Comparison of ENCODE assay signal across 1 cellular context in genomic region chr17:55584055-55584685, GRCh38.
TF ChIP-seq lines count a peak whose summit lies in the region.

No MANE protein-coding gene starts in this region.

TF ChIP-seq in K562, 482 proteins besides CTCF, POLR2A, EP300 and RAD21 (continued from another document):
- TF ChIP-seq, protein P1, sequence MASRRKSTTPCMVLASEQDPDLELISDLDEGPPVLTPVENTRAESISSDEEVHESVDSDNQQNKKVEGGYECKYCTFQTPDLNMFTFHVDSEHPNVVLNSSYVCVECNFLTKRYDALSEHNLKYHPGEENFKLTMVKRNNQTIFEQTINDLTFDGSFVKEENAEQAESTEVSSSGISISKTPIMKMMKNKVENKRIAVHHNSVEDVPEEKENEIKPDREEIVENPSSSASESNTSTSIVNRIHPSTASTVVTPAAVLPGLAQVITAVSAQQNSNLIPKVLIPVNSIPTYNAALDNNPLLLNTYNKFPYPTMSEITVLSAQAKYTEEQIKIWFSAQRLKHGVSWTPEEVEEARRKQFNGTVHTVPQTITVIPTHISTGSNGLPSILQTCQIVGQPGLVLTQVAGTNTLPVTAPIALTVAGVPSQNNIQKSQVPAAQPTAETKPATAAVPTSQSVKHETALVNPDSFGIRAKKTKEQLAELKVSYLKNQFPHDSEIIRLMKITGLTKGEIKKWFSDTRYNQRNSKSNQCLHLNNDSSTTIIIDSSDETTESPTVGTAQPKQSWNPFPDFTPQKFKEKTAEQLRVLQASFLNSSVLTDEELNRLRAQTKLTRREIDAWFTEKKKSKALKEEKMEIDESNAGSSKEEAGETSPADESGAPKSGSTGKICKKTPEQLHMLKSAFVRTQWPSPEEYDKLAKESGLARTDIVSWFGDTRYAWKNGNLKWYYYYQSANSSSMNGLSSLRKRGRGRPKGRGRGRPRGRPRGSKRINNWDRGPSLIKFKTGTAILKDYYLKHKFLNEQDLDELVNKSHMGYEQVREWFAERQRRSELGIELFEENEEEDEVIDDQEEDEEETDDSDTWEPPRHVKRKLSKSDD (conservative IDR thresholded peaks at IDR 0.05; ENCODE audit: low read length), result no peak
- TF ChIP-seq KDM1A (IDR thresholded peaks at IDR 0.05) (peak; percentile 90 to 92), CEBPG (CRISPR knock-in tag; IDR thresholded peaks at IDR 0.05) (no peak), CEBPG (tag; conservative IDR thresholded peaks at IDR 0.05 in 1 of 2, IDR thresholded peaks at IDR 0.05 in 1 of 2) (peak; percentile 54 to 58; a peak in 2 of 4 replicates), CGGBP1 (CRISPR knock-in tag; IDR thresholded peaks at IDR 0.05) (no peak), RCOR1 (IDR thresholded peaks at IDR 0.05; ENCODE audit: borderline replicate concordance in 1 of 2, low read depth in 2 of 2, low read length in 2 of 2) (peak in 1 of 2 experiments; percentile 82; a peak in 2 of 4 replicates), PTBP1 (IDR thresholded peaks at IDR 0.05; ENCODE audit: low read depth, low read length) (no peak), FOSL1 (tag; conservative IDR thresholded peaks at IDR 0.05) (peak; percentile 50), JUND (IDR thresholded peaks at IDR 0.05; ENCODE audit: borderline replicate concordance, low read depth, low read length) (0 out of 2 replicates have a peak, but pooled peaks have one; percentile 6), JUND (tag; IDR thresholded peaks at IDR 0.05; ENCODE audit: borderline replicate concordance, low read depth, low read length) (no peak), C11orf30 (IDR thresholded peaks at IDR 0.05; ENCODE audit: low read depth) (no peak)
